16 cellular contexts compared by ENCODE assay signal in genomic region chr1:2108877-2109580, GRCh38.
"Had no signal": no experiment of that assay in that cellular context is flagged by ENCODE, and none has a peak within 500 bp of the region (broad histone marks: within the 10 kb centered on the region; RNA-seq: fewer than 3 reads in every experiment).

No MANE protein-coding gene starts in this region.

- H3K36me3 Mint-ChIP-seq: activated naive CD8-positive, alpha-beta T cell had no signal

- H3K27me3 Mint-ChIP-seq: activated B cell treated with CpG ODN at 0.5 μM for 24 hours; activated CD8-positive, alpha-beta T cell treated with anti-CD3 and anti-CD28 coated beads for 36 hours; activated naive CD8-positive, alpha-beta T cell had no signal

- H3K4me3 Mint-ChIP-seq: activated B cell treated with CpG ODN at 0.5 μM for 24 hours; activated CD8-positive, alpha-beta T cell treated with anti-CD3 and anti-CD28 coated beads for 36 hours; activated naive CD8-positive, alpha-beta T cell; nephron had no signal

- FAIRE-seq: pancreas had no signal

- H3K4me3 ChIP-seq: pancreas, tibial artery had no signal

- H3K27ac Mint-ChIP-seq: activated B cell treated with CpG ODN at 0.5 μM for 24 hours; activated CD8-positive, alpha-beta T cell treated with anti-CD3 and anti-CD28 coated beads for 36 hours; activated naive CD8-positive, alpha-beta T cell; nephron had no signal

- DNase-seq: activated B cell treated with CpG ODN at 0.5 μM for 24 hours; activated CD4-positive, alpha-beta T cell treated with anti-CD3 and anti-CD28 coated beads for 48 hours; activated CD8-positive, alpha-beta memory T cell treated with anti-CD3 and anti-CD28 coated beads, Interleukin-2, amount 50 U/mL, for 4 hours; activated gamma-delta T cell; amniotic stem cell; central memory CD4-positive, alpha-beta T cell; cortex of kidney; effector CD8-positive, alpha-beta T cell; stimulated activated CD4-positive, alpha-beta T cell treated with anti-CD3 and anti-CD28 coated beads, Interleukin-2, amount 100 ng/mL, for 48 hours; stimulated activated naive CD4-positive, alpha-beta T cell; T-helper 2 cell; tibial artery had no signal

- H3K27me3 ChIP-seq: pancreas had no signal

- H3K4me1 ChIP-seq: tibial artery had no signal

- ATAC-seq: pancreas had no signal

- H3K36me3 ChIP-seq: pancreas, tibial artery had no signal

- H3K9me3 ChIP-seq: pancreas, tibial artery had no signal

- H3K9me3 Mint-ChIP-seq: activated B cell treated with CpG ODN at 0.5 μM for 24 hours; activated CD8-positive, alpha-beta T cell treated with anti-CD3 and anti-CD28 coated beads for 36 hours; nephron had no signal

- H3K27ac ChIP-seq: pancreas, tibial artery had no signal
